ENCODE assay signal across 2 cellular contexts in genomic region chr7:76439120-76439888, GRCh38. TPM values are rescaled to one million over a fixed set of nuclear protein-coding genes. Genes with fewer than 3 reads are reported as not detected.
"Had no signal": no experiment of that assay in that cellular context is flagged by ENCODE, and none has a peak within 500 bp of the region (broad histone marks: within the 10 kb centered on the region; RNA-seq: fewer than 3 reads in every experiment).

No MANE protein-coding gene starts in this region.

RNA-seq across cellular contexts. Expression of gene ZP3, which starts 14.6 kb away (rescaled TPM):
- total RNA-seq: Right ventricle myocardium superior had no signal

RNA-seq across cellular contexts. Expression of gene SSC4D, which starts 29.8 kb away (rescaled TPM):
- polyA plus RNA-seq: IgD-negative memory B cell had no signal
